8 cellular contexts compared by ENCODE assay signal in the genomic region with DNA sequence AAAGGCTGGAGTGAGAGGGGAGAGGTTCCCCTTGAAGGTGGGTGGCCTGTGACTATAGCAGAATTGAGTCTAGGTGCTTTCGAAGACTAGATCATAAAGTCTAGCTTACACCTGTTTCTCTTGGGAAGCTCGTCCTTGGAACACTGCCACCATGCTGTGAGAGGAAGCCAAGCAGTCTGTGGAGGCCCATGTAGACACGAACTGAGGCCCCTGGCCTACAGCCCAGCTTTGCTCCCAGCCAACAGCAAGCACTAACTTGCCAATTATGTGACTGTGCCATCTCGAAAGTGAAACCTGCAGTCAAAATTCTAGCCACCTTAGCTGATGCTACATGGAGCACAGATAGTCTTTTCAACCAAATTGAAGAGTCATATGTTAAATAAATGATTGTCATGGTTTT.
DNase-seq lines count a peak whose midpoint lies in the region; ATAC-seq and TF ChIP-seq lines count a peak whose summit lies in the region.

No MANE protein-coding gene starts in this region.

- peak; percentile 67 for TF ChIP-seq CTCF in VCaP (conservative IDR thresholded peaks at IDR 0.05)

- H3K9me3 Mint-ChIP-seq in T-helper 2 cell treated with Interferon-gamma antibody and Interleukin-4, amounts not matched to agents 5 μg/mL and 100 μg/mL, for 36 hours: no peaks in the 10 kb centered on the region
- H3K9me3 Mint-ChIP-seq in naive thymus-derived CD8-positive, alpha-beta T cell: peaks cover 0 to 3% (median 0%) of the 10 kb centered on the region in 9 donors

- H3K4me1 Mint-ChIP-seq in T-helper 2 cell treated with Interferon-gamma antibody and Interleukin-4, amounts not matched to agents 5 μg/mL and 100 μg/mL, for 36 hours (ENCODE audit: low read depth): no peaks in the 10 kb centered on the region
- H3K4me1 Mint-ChIP-seq in naive thymus-derived CD8-positive, alpha-beta T cell: no peaks in the 10 kb centered on the region

- no peaks in the 10 kb centered on the region for H3K36me3 Mint-ChIP-seq in T-helper 2 cell treated with Interferon-gamma antibody and Interleukin-4, amounts not matched to agents 5 μg/mL and 100 μg/mL, for 36 hours (ENCODE audit: low read depth)
- H3K36me3 Mint-ChIP-seq in naive thymus-derived CD8-positive, alpha-beta T cell: peaks cover 0 to 4% (median 0%) of the 10 kb centered on the region in 3 donors

- no peak overlapping the region for H3K27ac Mint-ChIP-seq in T-helper 2 cell treated with Interferon-gamma antibody and Interleukin-4, amounts not matched to agents 5 μg/mL and 100 μg/mL, for 36 hours
- H3K27ac Mint-ChIP-seq in naive thymus-derived CD8-positive, alpha-beta T cell: no peak overlapping the region

- POLR2A ChIA-PET in naive thymus-derived CD8-positive, alpha-beta T cell (lab: Charles Lee): no interaction called here

- DNase-seq in ELR (ENCODE audit: low read depth) (peak; percentile 32), HuH-7.5 (ENCODE audit: low spot score) (peak; percentile 32), inferior parietal cortex (ENCODE audit: extremely low spot score) (peak; percentile 20), activated T-cell treated with anti-CD3 and anti-CD28 coated beads for 4 hours (no peak)
- no peak for DNase-seq in T-helper 2 cell treated with Interferon-gamma antibody and Interleukin-4, amounts not matched to agents 5 μg/mL and 100 μg/mL, for 36 hours (ENCODE audit: low spot score)
- DNase-seq in naive thymus-derived CD8-positive, alpha-beta T cell: no peak

- peak; percentile 85 for ATAC-seq in GM21381 (IDR thresholded peaks at IDR 0.05; ENCODE audit: unreplicated experiment)
- no peak for ATAC-seq in naive thymus-derived CD8-positive, alpha-beta T cell

- H3K27ac ChIP-seq in VCaP: peak overlapping the region; percentile 61

- no peak overlapping the region for H3K4me3 Mint-ChIP-seq in T-helper 2 cell treated with Interferon-gamma antibody and Interleukin-4, amounts not matched to agents 5 μg/mL and 100 μg/mL, for 36 hours
- no peak overlapping the region for H3K4me3 Mint-ChIP-seq in naive thymus-derived CD8-positive, alpha-beta T cell

- H3K27me3 Mint-ChIP-seq in T-helper 2 cell treated with Interferon-gamma antibody and Interleukin-4, amounts not matched to agents 5 μg/mL and 100 μg/mL, for 36 hours (ENCODE audit: low read depth): no peaks in the 10 kb centered on the region
- peaks cover 0 to 8% (median 0%) of the 10 kb centered on the region in 5 donors for H3K27me3 Mint-ChIP-seq in naive thymus-derived CD8-positive, alpha-beta T cell

Comparison
In these comparisons a context has a peak if more than half of its experiments do, and no peak if none do; other contexts are left out.
1. DNase-seq: peak in ELR (single experiment), HuH-7.5 (single experiment) and inferior parietal cortex (single experiment); none in T-helper 2 cell treated with Interferon-gamma antibody and Interleukin-4, amounts not matched to agents 5 μg/mL and 100 μg/mL, for 36 hours (single experiment), activated T-cell treated with anti-CD3 and anti-CD28 coated beads for 4 hours (single experiment) and naive thymus-derived CD8-positive, alpha-beta T cell (0 of 10).